Comparison of ENCODE assay signal across 19 cellular contexts in the genomic region with DNA sequence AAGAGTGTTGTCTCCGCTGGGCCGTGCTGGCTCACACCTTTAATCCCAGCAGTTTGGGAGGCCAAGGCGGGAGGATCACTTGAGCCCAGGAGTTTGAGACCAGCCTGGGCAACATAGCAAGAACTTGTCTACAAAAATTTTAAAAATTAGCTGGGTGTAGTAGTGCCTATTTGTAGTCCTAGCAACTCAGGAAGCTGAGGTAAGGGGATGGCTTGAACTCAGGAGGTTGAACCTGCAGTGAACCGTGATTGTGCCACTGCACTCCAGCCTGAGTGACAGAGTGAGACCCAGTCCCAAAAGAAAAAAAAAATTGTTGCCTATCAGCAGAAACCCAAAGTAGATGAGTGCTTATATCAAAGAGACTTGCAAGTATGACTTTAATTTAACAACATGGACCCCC. TPM values are rescaled to one million over a fixed set of nuclear protein-coding genes. Genes with fewer than 3 reads are reported as not detected.
DNase-seq lines count a peak whose midpoint lies in the region; ATAC-seq and TF ChIP-seq lines count a peak whose summit lies in the region.
"Had no signal": no experiment of that assay in that cellular context is flagged by ENCODE, and none has a peak within 500 bp of the region (broad histone marks: within the 10 kb centered on the region; RNA-seq: fewer than 3 reads in every experiment).

No MANE protein-coding gene starts in this region.

- H3K4me2 ChIP-seq in BLaER1 = peak overlapping the region; percentile 32
- H3K4me2 ChIP-seq: KMS-11 had no signal

- H3K27me3 Mint-ChIP-seq in CD4-positive, alpha-beta memory T cell = no peaks in the 10 kb centered on the region
- H3K27me3 Mint-ChIP-seq in T-helper 17 cell = no peaks in the 10 kb centered on the region
- peaks cover 0 to 6% (median 0%) of the 10 kb centered on the region in 5 donors for H3K27me3 Mint-ChIP-seq in naive thymus-derived CD4-positive, alpha-beta T cell

- H4K20me1 ChIP-seq in BLaER1 = no peaks in the 10 kb centered on the region

- no peak for DNase-seq in CD4-positive, alpha-beta memory T cell
- DNase-seq in T-helper 17 cell = no peak
- peak in 2 of 9 donors; percentile 10 to 23 for DNase-seq in naive thymus-derived CD4-positive, alpha-beta T cell
- no peak for DNase-seq in NCI-H1930 (lab: John Stamatoyannopoulos, UW)
- no peak for DNase-seq in upper lobe of right lung
- no peak for DNase-seq in SHP77 (lab: John Stamatoyannopoulos, UW)
- DNase-seq: MM.1S, NCI-H2029 treated with DMSO at 0.1 percent for 48 hours, NCI-H446 treated with DMSO at 0.1 percent for 48 hours, NCI-H526, SHP77 treated with DMSO at 0.1 percent for 48 hours had no signal

- peaks cover 6 to 22% (median 14%) of the 10 kb centered on the region in 4 donors for H3K4me1 Mint-ChIP-seq in CD4-positive, alpha-beta memory T cell
- H3K4me1 Mint-ChIP-seq in T-helper 17 cell = peaks cover 25% of the 10 kb centered on the region
- peaks cover 0 to 21% (median 10%) of the 10 kb centered on the region in 7 donors for H3K4me1 Mint-ChIP-seq in naive thymus-derived CD4-positive, alpha-beta T cell
- H3K4me1 Mint-ChIP-seq: CD14-positive monocyte had no signal

- no peaks in the 10 kb centered on the region for H3K27me3 ChIP-seq in BLaER1
- no peaks in the 10 kb centered on the region for H3K27me3 ChIP-seq in CD4-positive, alpha-beta memory T cell (ENCODE audit: insufficient read depth, low read length)
- H3K27me3 ChIP-seq in naive thymus-derived CD4-positive, alpha-beta T cell (ENCODE audit: control insufficient read depth in 2 of 2, insufficient read depth in 2 of 2, low read length in 2 of 2) = no peaks in the 10 kb centered on the region
- H3K27me3 ChIP-seq in upper lobe of right lung = no peaks in the 10 kb centered on the region

- H3K9me3 ChIP-seq in BLaER1 (peaks cover 10% of the 10 kb centered on the region; the same call in 1 of the 2 replicates), T-helper 17 cell (ENCODE audit: control insufficient read depth, low read length, poor library complexity, severe bottlenecking) (no peaks in the 10 kb centered on the region), upper lobe of right lung (no peaks in the 10 kb centered on the region)
- no peaks in the 10 kb centered on the region for H3K9me3 ChIP-seq in CD4-positive, alpha-beta memory T cell (ENCODE audit: control insufficient read depth in 1 of 2, low read length in 2 of 2)
- no peaks in the 10 kb centered on the region for H3K9me3 ChIP-seq in naive thymus-derived CD4-positive, alpha-beta T cell (ENCODE audit: control insufficient read depth in 2 of 3, low read length in 3 of 3)

- peaks cover 0 to 2% (median 0%) of the 10 kb centered on the region in 8 donors for H3K9me3 Mint-ChIP-seq in CD4-positive, alpha-beta memory T cell
- H3K9me3 Mint-ChIP-seq in naive thymus-derived CD4-positive, alpha-beta T cell = no peaks in the 10 kb centered on the region
- H3K9me3 Mint-ChIP-seq: IgD-negative memory B cell had no signal

- H3K27ac ChIP-seq in BLaER1 (no peak overlapping the region), upper lobe of right lung (no peak overlapping the region)
- no peak overlapping the region for H3K27ac ChIP-seq in CD4-positive, alpha-beta memory T cell (ENCODE audit: low read depth, low read length)
- H3K27ac ChIP-seq in naive thymus-derived CD4-positive, alpha-beta T cell (ENCODE audit: low read depth, low read length) = no peak overlapping the region
- H3K27ac ChIP-seq: HL-60, KMS-11, RWPE1 had no signal

- H3K4me3 Mint-ChIP-seq in CD4-positive, alpha-beta memory T cell = peak overlapping the region in 1 of 8 donors; percentile 24
- H3K4me3 Mint-ChIP-seq in T-helper 17 cell = no peak overlapping the region
- peak overlapping the region in 3 of 10 donors; percentile 13 to 44 (median 19) for H3K4me3 Mint-ChIP-seq in naive thymus-derived CD4-positive, alpha-beta T cell
- H3K4me3 Mint-ChIP-seq: CD14-positive monocyte, IgD-negative memory B cell had no signal

- intact Hi-C loops in CD4-positive, alpha-beta memory T cell (cut with micrococcal nuclease) = no loop called here
- intact Hi-C loops in naive thymus-derived CD4-positive, alpha-beta T cell (cut with micrococcal nuclease) = no loop called here
- intact Hi-C loops in upper lobe of right lung (cut with DNase I) = no loop called here

- H3K4me1 ChIP-seq in BLaER1 (peaks cover 8% of the 10 kb centered on the region), upper lobe of right lung (no peaks in the 10 kb centered on the region)
- peaks cover 15% of the 10 kb centered on the region for H3K4me1 ChIP-seq in CD4-positive, alpha-beta memory T cell (ENCODE audit: insufficient read depth, low read length)
- no peaks in the 10 kb centered on the region for H3K4me1 ChIP-seq in naive thymus-derived CD4-positive, alpha-beta T cell (ENCODE audit: control insufficient read depth in 2 of 2, insufficient read depth in 2 of 2, low read length in 2 of 2)

- H3K36me3 ChIP-seq in BLaER1 = no peaks in the 10 kb centered on the region
- H3K36me3 ChIP-seq in CD4-positive, alpha-beta memory T cell (ENCODE audit: insufficient read depth, low read length) = no peaks in the 10 kb centered on the region
- no peaks in the 10 kb centered on the region for H3K36me3 ChIP-seq in naive thymus-derived CD4-positive, alpha-beta T cell (ENCODE audit: control insufficient read depth in 2 of 3, insufficient read depth in 3 of 3, low read length in 3 of 3)
- H3K36me3 ChIP-seq in upper lobe of right lung = no peaks in the 10 kb centered on the region

- CTCF ChIA-PET in CD4-positive, alpha-beta memory T cell (lab: Charles Lee; ENCODE audit: partially characterized antibody) = interaction anchor here (1.1 to 2.1 kb wide), 4 partner anchors 37 to 118 kb away, joined by 3 to 9 read pairs (median 3); no protein-coding TSS in a partner anchor
- CTCF ChIA-PET in naive thymus-derived CD4-positive, alpha-beta T cell (lab: Charles Lee) = interaction anchor here (0.9 to 1.4 kb wide), 2 partner anchors 30 to 47 kb away, joined by 3 read pairs; no protein-coding TSS in a partner anchor

- no peak overlapping the region for H3K9ac ChIP-seq in BLaER1
- H3K9ac ChIP-seq: KMS-11 had no signal

- no peak overlapping the region for H3K4me3 ChIP-seq in BLaER1
- H3K4me3 ChIP-seq in CD4-positive, alpha-beta memory T cell (ENCODE audit: low read length in 2 of 2) = no peak overlapping the region
- H3K4me3 ChIP-seq in naive thymus-derived CD4-positive, alpha-beta T cell (ENCODE audit: low read length) = no peak overlapping the region
- H3K4me3 ChIP-seq in upper lobe of right lung = no peak overlapping the region
- H3K4me3 ChIP-seq: GM12878 had no signal

- POLR2A ChIA-PET in CD4-positive, alpha-beta memory T cell (lab: Charles Lee; ENCODE audit: partially characterized antibody) = interaction anchor here (0.9 to 1.7 kb wide), 4 partner anchors 10 to 37 kb away, joined by 3 to 4 read pairs (median 4); no protein-coding TSS in a partner anchor
- POLR2A ChIA-PET in naive thymus-derived CD4-positive, alpha-beta T cell (lab: Charles Lee) = interaction anchor here (0.7 to 2.8 kb wide), 2 partner anchors 12 to 330 kb away, joined by 3 to 11 read pairs; a partner anchor contains a TSS

- TF ChIP-seq CTCF in upper lobe of right lung (IDR thresholded peaks at IDR 0.05) = no peak

- ATAC-seq in T-helper 17 cell = peak; percentile 67
- ATAC-seq in naive thymus-derived CD4-positive, alpha-beta T cell = no peak
- ATAC-seq in upper lobe of right lung = no peak
- ATAC-seq: GM12878, HCT116 had no signal

- H3K27ac Mint-ChIP-seq in CD4-positive, alpha-beta memory T cell = peak overlapping the region in 4 of 7 donors; percentile 17 to 80 (median 24)
- peak overlapping the region; percentile 11 for H3K27ac Mint-ChIP-seq in T-helper 17 cell
- peak overlapping the region in 7 of 9 donors; percentile 7 to 74 (median 60) for H3K27ac Mint-ChIP-seq in naive thymus-derived CD4-positive, alpha-beta T cell
- H3K27ac Mint-ChIP-seq: CD14-positive monocyte had no signal

- H3K36me3 Mint-ChIP-seq in CD4-positive, alpha-beta memory T cell = no peaks in the 10 kb centered on the region
- H3K36me3 Mint-ChIP-seq in T-helper 17 cell (ENCODE audit: low read depth) = no peaks in the 10 kb centered on the region
- peaks cover 0 to 3% (median 0%) of the 10 kb centered on the region in 5 donors for H3K36me3 Mint-ChIP-seq in naive thymus-derived CD4-positive, alpha-beta T cell
- H3K36me3 Mint-ChIP-seq: CD14-positive monocyte, IgD-negative memory B cell had no signal

RNA-seq across cellular contexts. Expression of a gene that starts 12.7 kb away (rescaled TPM):
- total RNA-seq in CD4-positive, alpha-beta memory T cell = 100 to 1,000 TPM; 300 to 319 TPM
- 100 to 1,000 TPM in 1 of 2 donors, 10 to 100 TPM in 1; 68.7 to 195 TPM for polyA plus RNA-seq in CD4-positive, alpha-beta memory T cell
- 100 to 1,000 TPM; 426 to 437 TPM for total RNA-seq in T-helper 17 cell
- 100 to 1,000 TPM; 170 to 400 (median 241) TPM for total RNA-seq in naive thymus-derived CD4-positive, alpha-beta T cell
- polyA plus RNA-seq in naive thymus-derived CD4-positive, alpha-beta T cell = 100 to 1,000 TPM; 108 to 148 TPM
- total RNA-seq in upper lobe of right lung = 450 TPM
